Comparison of ENCODE assay signal across 1 cellular context in the genomic region with DNA sequence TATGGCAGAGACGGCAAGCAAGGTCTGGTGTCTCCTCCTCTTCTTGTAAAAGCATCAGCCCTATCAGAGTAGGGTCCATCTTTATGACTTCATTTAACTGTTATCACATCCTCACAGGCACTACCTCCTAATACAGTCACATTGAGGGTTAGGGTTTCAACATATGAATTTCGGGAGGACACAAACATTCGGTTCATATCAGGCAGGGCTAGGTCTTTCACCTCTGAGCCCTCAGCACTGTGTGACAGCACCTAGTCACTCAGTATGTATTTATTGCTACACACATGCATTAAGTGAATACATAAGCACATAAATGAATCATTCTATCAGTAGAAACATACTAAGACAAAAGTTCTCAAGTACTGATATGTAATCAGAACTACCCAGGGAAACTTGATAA.
A peak's percentile ranks its signal among the peaks of the same experiment; 100 is the strongest.
TF ChIP-seq lines count a peak whose summit lies in the region.

No MANE protein-coding gene starts in this region.

TF ChIP-seq in K562, 482 proteins besides CTCF, POLR2A, EP300 and RAD21 (continued from another document and continues in another):
- TF ChIP-seq TBL1XR1 (IDR thresholded peaks at IDR 0.05; ENCODE audit: low read length in 2 of 2) (peak in 1 of 2 experiments; percentile 58; a peak in 2 of 4 replicates), RUNX1 (IDR thresholded peaks at IDR 0.05; ENCODE audit: low read depth) (0 out of 2 replicates have a peak, but pooled peaks have one; percentile 3), DACH1 (IDR thresholded peaks at IDR 0.05; ENCODE audit: partially characterized antibody) (peak; percentile 76), JUND (IDR thresholded peaks at IDR 0.05; ENCODE audit: borderline replicate concordance, low read depth, low read length) (peak; percentile 83), JUND (tag; IDR thresholded peaks at IDR 0.05; ENCODE audit: borderline replicate concordance, low read depth, low read length) (peak; percentile 86; the same call in 2 of the 3 replicates), CBFA2T2 (conservative IDR thresholded peaks at IDR 0.05) (peak; percentile 88), CBFA2T3 (IDR thresholded peaks at IDR 0.05) (peak; percentile 94), ZNF347 (CRISPR knock-in tag; IDR thresholded peaks at IDR 0.05; ENCODE audit: low read depth) (no peak), DDX20 (tag; IDR thresholded peaks at IDR 0.05; ENCODE audit: low read depth) (no peak), RCOR1 (IDR thresholded peaks at IDR 0.05; ENCODE audit: borderline replicate concordance in 1 of 2, low read depth in 2 of 2, low read length in 2 of 2) (peak in 1 of 2 experiments; percentile 88; a peak in 1 of 4 replicates), TRIM24 (IDR thresholded peaks at IDR 0.05) (peak; percentile 70 to 81; a peak in 3 of 4 replicates), SREBF2 (CRISPR knock-in tag; IDR thresholded peaks at IDR 0.05) (no peak), KLF6 (CRISPR knock-in tag; IDR thresholded peaks at IDR 0.05; ENCODE audit: borderline replicate concordance) (no peak), ADNP (tag; IDR thresholded peaks at IDR 0.05) (peak; percentile 40; the same call in 1 of the 2 replicates), ARID1B (IDR thresholded peaks at IDR 0.05) (peak; percentile 95), KDM1A (IDR thresholded peaks at IDR 0.05) (peak; percentile 70 to 74; a peak in 2 of 4 replicates), FOXJ2 (tag; IDR thresholded peaks at IDR 0.05) (no peak), EP400 (IDR thresholded peaks at IDR 0.05) (0 out of 2 replicates have a peak, but pooled peaks have one; percentile 31), XRCC5 (IDR thresholded peaks at IDR 0.05; ENCODE audit: low read depth, low read length) (no peak), SUPT5H (IDR thresholded peaks at IDR 0.05) (no peak), FOXP1 (CRISPR knock-in tag; IDR thresholded peaks at IDR 0.05) (no peak), HNRNPK (IDR thresholded peaks at IDR 0.05; ENCODE audit: low read depth, low read length, poor library complexity, severe bottlenecking) (no peak), FOXM1 (IDR thresholded peaks at IDR 0.05; ENCODE audit: low read depth) (peak; percentile 72; the same call in 1 of the 2 replicates), FOXM1 (CRISPR knock-in tag; IDR thresholded peaks at IDR 0.05; ENCODE audit: low read depth) (no peak), ZNF583 (CRISPR knock-in tag; IDR thresholded peaks at IDR 0.05) (no peak), ARNT (IDR thresholded peaks at IDR 0.05) (0 out of 4 replicates have a peak, but pooled peaks of 1 of the 2 experiments have one; percentile 36), TCFL5 (CRISPR knock-in tag; conservative IDR thresholded peaks at IDR 0.05) (no peak), NR4A1 (CRISPR knock-in tag; IDR thresholded peaks at IDR 0.05) (no peak), NR4A1 (tag; IDR thresholded peaks at IDR 0.05) (0 out of 2 replicates have a peak, but pooled peaks have one; percentile 0), ZNF124 (CRISPR knock-in tag; IDR thresholded peaks at IDR 0.05) (no peak)
- TF ChIP-seq, protein P1, sequence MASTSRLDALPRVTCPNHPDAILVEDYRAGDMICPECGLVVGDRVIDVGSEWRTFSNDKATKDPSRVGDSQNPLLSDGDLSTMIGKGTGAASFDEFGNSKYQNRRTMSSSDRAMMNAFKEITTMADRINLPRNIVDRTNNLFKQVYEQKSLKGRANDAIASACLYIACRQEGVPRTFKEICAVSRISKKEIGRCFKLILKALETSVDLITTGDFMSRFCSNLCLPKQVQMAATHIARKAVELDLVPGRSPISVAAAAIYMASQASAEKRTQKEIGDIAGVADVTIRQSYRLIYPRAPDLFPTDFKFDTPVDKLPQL (IDR thresholded peaks at IDR 0.05; ENCODE audit: extremely low read depth, insufficient read length) = no peak
- TF ChIP-seq, protein P2, sequence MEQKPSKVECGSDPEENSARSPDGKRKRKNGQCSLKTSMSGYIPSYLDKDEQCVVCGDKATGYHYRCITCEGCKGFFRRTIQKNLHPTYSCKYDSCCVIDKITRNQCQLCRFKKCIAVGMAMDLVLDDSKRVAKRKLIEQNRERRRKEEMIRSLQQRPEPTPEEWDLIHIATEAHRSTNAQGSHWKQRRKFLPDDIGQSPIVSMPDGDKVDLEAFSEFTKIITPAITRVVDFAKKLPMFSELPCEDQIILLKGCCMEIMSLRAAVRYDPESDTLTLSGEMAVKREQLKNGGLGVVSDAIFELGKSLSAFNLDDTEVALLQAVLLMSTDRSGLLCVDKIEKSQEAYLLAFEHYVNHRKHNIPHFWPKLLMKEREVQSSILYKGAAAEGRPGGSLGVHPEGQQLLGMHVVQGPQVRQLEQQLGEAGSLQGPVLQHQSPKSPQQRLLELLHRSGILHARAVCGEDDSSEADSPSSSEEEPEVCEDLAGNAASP (IDR thresholded peaks at IDR 0.05) = no peak
- TF ChIP-seq, protein P3, sequence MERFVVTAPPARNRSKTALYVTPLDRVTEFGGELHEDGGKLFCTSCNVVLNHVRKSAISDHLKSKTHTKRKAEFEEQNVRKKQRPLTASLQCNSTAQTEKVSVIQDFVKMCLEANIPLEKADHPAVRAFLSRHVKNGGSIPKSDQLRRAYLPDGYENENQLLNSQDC (CRISPR knock-in tag; IDR thresholded peaks at IDR 0.05) = no peak
- TF ChIP-seq, protein P4, sequence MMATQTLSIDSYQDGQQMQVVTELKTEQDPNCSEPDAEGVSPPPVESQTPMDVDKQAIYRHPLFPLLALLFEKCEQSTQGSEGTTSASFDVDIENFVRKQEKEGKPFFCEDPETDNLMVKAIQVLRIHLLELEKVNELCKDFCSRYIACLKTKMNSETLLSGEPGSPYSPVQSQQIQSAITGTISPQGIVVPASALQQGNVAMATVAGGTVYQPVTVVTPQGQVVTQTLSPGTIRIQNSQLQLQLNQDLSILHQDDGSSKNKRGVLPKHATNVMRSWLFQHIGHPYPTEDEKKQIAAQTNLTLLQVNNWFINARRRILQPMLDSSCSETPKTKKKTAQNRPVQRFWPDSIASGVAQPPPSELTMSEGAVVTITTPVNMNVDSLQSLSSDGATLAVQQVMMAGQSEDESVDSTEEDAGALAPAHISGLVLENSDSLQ (IDR thresholded peaks at IDR 0.05) = peak; percentile 60; the same call in 1 of the 2 replicates
- TF ChIP-seq, protein P5, sequence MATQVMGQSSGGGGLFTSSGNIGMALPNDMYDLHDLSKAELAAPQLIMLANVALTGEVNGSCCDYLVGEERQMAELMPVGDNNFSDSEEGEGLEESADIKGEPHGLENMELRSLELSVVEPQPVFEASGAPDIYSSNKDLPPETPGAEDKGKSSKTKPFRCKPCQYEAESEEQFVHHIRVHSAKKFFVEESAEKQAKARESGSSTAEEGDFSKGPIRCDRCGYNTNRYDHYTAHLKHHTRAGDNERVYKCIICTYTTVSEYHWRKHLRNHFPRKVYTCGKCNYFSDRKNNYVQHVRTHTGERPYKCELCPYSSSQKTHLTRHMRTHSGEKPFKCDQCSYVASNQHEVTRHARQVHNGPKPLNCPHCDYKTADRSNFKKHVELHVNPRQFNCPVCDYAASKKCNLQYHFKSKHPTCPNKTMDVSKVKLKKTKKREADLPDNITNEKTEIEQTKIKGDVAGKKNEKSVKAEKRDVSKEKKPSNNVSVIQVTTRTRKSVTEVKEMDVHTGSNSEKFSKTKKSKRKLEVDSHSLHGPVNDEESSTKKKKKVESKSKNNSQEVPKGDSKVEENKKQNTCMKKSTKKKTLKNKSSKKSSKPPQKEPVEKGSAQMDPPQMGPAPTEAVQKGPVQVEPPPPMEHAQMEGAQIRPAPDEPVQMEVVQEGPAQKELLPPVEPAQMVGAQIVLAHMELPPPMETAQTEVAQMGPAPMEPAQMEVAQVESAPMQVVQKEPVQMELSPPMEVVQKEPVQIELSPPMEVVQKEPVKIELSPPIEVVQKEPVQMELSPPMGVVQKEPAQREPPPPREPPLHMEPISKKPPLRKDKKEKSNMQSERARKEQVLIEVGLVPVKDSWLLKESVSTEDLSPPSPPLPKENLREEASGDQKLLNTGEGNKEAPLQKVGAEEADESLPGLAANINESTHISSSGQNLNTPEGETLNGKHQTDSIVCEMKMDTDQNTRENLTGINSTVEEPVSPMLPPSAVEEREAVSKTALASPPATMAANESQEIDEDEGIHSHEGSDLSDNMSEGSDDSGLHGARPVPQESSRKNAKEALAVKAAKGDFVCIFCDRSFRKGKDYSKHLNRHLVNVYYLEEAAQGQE (CRISPR knock-in tag; IDR thresholded peaks at IDR 0.05; ENCODE audit: low read depth) = no peak
- TF ChIP-seq, protein P6, sequence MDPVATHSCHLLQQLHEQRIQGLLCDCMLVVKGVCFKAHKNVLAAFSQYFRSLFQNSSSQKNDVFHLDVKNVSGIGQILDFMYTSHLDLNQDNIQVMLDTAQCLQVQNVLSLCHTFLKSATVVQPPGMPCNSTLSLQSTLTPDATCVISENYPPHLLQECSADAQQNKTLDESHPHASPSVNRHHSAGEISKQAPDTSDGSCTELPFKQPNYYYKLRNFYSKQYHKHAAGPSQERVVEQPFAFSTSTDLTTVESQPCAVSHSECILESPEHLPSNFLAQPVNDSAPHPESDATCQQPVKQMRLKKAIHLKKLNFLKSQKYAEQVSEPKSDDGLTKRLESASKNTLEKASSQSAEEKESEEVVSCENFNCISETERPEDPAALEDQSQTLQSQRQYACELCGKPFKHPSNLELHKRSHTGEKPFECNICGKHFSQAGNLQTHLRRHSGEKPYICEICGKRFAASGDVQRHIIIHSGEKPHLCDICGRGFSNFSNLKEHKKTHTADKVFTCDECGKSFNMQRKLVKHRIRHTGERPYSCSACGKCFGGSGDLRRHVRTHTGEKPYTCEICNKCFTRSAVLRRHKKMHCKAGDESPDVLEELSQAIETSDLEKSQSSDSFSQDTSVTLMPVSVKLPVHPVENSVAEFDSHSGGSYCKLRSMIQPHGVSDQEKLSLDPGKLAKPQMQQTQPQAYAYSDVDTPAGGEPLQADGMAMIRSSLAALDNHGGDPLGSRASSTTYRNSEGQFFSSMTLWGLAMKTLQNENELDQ (CRISPR knock-in tag; IDR thresholded peaks at IDR 0.05; ENCODE audit: borderline replicate concordance) = no peak
- TF ChIP-seq, protein P7, sequence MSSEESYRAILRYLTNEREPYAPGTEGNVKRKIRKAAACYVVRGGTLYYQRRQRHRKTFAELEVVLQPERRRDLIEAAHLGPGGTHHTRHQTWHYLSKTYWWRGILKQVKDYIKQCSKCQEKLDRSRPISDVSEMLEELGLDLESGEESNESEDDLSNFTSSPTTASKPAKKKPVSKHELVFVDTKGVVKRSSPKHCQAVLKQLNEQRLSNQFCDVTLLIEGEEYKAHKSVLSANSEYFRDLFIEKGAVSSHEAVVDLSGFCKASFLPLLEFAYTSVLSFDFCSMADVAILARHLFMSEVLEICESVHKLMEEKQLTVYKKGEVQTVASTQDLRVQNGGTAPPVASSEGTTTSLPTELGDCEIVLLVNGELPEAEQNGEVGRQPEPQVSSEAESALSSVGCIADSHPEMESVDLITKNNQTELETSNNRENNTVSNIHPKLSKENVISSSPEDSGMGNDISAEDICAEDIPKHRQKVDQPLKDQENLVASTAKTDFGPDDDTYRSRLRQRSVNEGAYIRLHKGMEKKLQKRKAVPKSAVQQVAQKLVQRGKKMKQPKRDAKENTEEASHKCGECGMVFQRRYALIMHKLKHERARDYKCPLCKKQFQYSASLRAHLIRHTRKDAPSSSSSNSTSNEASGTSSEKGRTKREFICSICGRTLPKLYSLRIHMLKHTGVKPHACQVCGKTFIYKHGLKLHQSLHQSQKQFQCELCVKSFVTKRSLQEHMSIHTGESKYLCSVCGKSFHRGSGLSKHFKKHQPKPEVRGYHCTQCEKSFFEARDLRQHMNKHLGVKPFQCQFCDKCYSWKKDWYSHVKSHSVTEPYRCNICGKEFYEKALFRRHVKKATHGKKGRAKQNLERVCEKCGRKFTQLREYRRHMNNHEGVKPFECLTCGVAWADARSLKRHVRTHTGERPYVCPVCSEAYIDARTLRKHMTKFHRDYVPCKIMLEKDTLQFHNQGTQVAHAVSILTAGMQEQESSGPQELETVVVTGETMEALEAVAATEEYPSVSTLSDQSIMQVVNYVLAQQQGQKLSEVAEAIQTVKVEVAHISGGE (CRISPR knock-in tag; IDR thresholded peaks at IDR 0.05) = 0 out of 6 replicates have a peak, but pooled peaks of 1 of the 3 experiments have one; percentile 46
- TF ChIP-seq, protein P8, sequence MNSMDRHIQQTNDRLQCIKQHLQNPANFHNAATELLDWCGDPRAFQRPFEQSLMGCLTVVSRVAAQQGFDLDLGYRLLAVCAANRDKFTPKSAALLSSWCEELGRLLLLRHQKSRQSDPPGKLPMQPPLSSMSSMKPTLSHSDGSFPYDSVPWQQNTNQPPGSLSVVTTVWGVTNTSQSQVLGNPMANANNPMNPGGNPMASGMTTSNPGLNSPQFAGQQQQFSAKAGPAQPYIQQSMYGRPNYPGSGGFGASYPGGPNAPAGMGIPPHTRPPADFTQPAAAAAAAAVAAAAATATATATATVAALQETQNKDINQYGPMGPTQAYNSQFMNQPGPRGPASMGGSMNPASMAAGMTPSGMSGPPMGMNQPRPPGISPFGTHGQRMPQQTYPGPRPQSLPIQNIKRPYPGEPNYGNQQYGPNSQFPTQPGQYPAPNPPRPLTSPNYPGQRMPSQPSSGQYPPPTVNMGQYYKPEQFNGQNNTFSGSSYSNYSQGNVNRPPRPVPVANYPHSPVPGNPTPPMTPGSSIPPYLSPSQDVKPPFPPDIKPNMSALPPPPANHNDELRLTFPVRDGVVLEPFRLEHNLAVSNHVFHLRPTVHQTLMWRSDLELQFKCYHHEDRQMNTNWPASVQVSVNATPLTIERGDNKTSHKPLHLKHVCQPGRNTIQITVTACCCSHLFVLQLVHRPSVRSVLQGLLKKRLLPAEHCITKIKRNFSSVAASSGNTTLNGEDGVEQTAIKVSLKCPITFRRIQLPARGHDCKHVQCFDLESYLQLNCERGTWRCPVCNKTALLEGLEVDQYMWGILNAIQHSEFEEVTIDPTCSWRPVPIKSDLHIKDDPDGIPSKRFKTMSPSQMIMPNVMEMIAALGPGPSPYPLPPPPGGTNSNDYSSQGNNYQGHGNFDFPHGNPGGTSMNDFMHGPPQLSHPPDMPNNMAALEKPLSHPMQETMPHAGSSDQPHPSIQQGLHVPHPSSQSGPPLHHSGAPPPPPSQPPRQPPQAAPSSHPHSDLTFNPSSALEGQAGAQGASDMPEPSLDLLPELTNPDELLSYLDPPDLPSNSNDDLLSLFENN (IDR thresholded peaks at IDR 0.05; ENCODE audit: low read depth in 2 of 2, low read length in 2 of 2) = peak in 1 of 2 experiments; percentile 70; a peak in 1 of 4 replicates
- TF ChIP-seq, protein P9, sequence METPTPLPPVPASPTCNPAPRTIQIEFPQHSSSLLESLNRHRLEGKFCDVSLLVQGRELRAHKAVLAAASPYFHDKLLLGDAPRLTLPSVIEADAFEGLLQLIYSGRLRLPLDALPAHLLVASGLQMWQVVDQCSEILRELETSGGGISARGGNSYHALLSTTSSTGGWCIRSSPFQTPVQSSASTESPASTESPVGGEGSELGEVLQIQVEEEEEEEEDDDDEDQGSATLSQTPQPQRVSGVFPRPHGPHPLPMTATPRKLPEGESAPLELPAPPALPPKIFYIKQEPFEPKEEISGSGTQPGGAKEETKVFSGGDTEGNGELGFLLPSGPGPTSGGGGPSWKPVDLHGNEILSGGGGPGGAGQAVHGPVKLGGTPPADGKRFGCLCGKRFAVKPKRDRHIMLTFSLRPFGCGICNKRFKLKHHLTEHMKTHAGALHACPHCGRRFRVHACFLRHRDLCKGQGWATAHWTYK (CRISPR knock-in tag; IDR thresholded peaks at IDR 0.05) = no peak
